In the genomic region with DNA sequence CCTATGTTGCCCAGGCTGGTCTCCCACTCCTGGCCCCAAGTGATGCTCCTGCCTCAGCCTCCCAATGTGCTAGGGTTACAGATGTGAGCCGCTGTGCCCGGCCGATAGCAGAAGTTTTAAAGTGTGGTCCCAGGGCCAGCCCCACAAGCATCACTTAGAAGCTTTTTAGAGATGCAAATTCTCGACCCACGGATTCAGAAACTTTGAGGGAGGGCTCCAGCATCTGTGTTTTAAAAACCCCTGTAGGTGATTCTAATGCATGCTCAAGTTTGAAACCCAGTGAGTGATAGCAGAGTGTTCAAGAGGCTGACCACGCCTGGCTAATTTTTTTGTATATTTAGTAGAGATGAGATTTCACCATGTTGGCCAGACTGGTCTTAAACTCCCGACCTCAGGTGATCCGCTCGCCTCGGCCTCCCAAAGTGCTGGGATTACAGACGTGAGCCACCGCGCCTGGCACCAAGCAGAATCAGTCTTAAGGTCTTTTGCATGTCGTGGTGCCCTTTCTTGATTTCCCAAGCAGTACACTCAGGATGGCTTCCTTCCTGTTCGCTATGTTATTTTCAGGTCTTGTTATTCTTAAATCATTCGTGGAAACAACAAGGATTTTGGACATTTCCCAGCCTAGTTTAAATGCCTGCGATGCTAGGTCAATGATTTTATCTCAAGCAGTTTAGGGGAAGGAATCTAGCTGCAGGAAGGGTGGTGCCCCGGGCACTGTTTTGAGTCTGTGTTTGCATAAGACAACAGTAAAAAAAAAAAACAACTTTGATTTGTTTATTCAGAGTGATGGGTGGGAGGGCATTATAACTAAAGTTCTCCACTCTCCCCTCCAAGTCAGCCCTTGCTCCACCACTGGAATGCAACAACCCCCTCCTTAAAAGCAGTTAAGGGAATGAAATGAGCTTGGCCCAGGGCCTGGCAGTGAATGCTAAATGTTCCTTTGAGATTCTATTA, we compare ENCODE assay signal across 10 cellular contexts. TPM values are rescaled to one million over a fixed set of nuclear protein-coding genes. Genes with fewer than 3 reads are reported as not detected.
DNase-seq lines count a peak whose midpoint lies in the region; ATAC-seq, FAIRE-seq and TF ChIP-seq lines count a peak whose summit lies in the region.
"Had no signal": no experiment of that assay in that cellular context is flagged by ENCODE, and none has a peak within 500 bp of the region (broad histone marks: within the 10 kb centered on the region; RNA-seq: fewer than 3 reads in every experiment).

No MANE protein-coding gene starts in this region.

- no peaks in the 10 kb centered on the region for H3K9me3 Mint-ChIP-seq in activated CD8-positive, alpha-beta memory T cell treated with anti-CD3 and anti-CD28 coated beads, Interleukin-2, amount 10 ng/mL, durations not matched to agents 7 days and 5 days (ENCODE audit: low read depth)
- no peaks in the 10 kb centered on the region for H3K9me3 Mint-ChIP-seq in type B pancreatic cell

- H3K27ac ChIP-seq in left lung = peak overlapping the region; percentile 85 to 88

- no peaks in the 10 kb centered on the region for H3K9me3 ChIP-seq in left lung

- intact Hi-C loops in left lung (cut with DNase I) = no loop called here

- no peaks in the 10 kb centered on the region for H3K27me3 ChIP-seq in left lung

- H3K36me3 ChIP-seq in left lung = no peaks in the 10 kb centered on the region

- ATAC-seq in activated CD8-positive, alpha-beta memory T cell treated with anti-CD3 and anti-CD28 coated beads, Interleukin-2, amount 10 ng/mL, durations not matched to agents 7 days and 5 days = no peak
- ATAC-seq in left lung = peak; percentile 81
- no peak for ATAC-seq in GM21381 (IDR thresholded peaks at IDR 0.05; ENCODE audit: unreplicated experiment)
- ATAC-seq in HG03039 (IDR thresholded peaks at IDR 0.05; ENCODE audit: unreplicated experiment) = no peak

- CTCF ChIA-PET in activated CD8-positive, alpha-beta memory T cell treated with anti-CD3 and anti-CD28 coated beads, Interleukin-2, amount 10 ng/mL, durations not matched to agents 7 days and 5 days (lab: Charles Lee) = no interaction called here

- no peak for TF ChIP-seq POLR2A in GM12892 (IDR thresholded peaks at IDR 0.05; ENCODE audit: low read depth, low read length)

- H3K27ac Mint-ChIP-seq in activated CD8-positive, alpha-beta memory T cell treated with anti-CD3 and anti-CD28 coated beads, Interleukin-2, amount 10 ng/mL, durations not matched to agents 7 days and 5 days = peak overlapping the region; percentile 28
- peak overlapping the region; percentile 67 for H3K27ac Mint-ChIP-seq in type B pancreatic cell

- H3K36me3 Mint-ChIP-seq in activated CD8-positive, alpha-beta memory T cell treated with anti-CD3 and anti-CD28 coated beads, Interleukin-2, amount 10 ng/mL, durations not matched to agents 7 days and 5 days = no peaks in the 10 kb centered on the region
- no peaks in the 10 kb centered on the region for H3K36me3 Mint-ChIP-seq in type B pancreatic cell

- TF ChIP-seq CTCF in left lung (IDR thresholded peaks at IDR 0.05) (no peak), type B pancreatic cell (conservative IDR thresholded peaks at IDR 0.05) (no peak)

- no peaks in the 10 kb centered on the region for H3K27me3 Mint-ChIP-seq in activated CD8-positive, alpha-beta memory T cell treated with anti-CD3 and anti-CD28 coated beads, Interleukin-2, amount 10 ng/mL, durations not matched to agents 7 days and 5 days
- H3K27me3 Mint-ChIP-seq in type B pancreatic cell = no peaks in the 10 kb centered on the region

- DNase-seq in activated CD8-positive, alpha-beta memory T cell treated with anti-CD3 and anti-CD28 coated beads, Interleukin-2, amount 10 ng/mL, durations not matched to agents 7 days and 5 days = no peak
- DNase-seq in activated CD8-positive, alpha-beta memory T cell treated with anti-CD3 and anti-CD28 coated beads for 24 hours = no peak
- DNase-seq in astrocyte of the hippocampus (ENCODE audit: low read depth, low spot score) (peak; percentile 84), left lung (peak in 1 of 2 donors; percentile 52), type B pancreatic cell (ENCODE audit: extremely low spot score, unreplicated experiment) (no peak), GM12892 (ENCODE audit: insufficient read length) (no peak)
- DNase-seq: Calu3, cerebellar nuclear complex had no signal

- H3K4me1 Mint-ChIP-seq in activated CD8-positive, alpha-beta memory T cell treated with anti-CD3 and anti-CD28 coated beads, Interleukin-2, amount 10 ng/mL, durations not matched to agents 7 days and 5 days = peaks cover 28% of the 10 kb centered on the region
- peaks cover 15% of the 10 kb centered on the region for H3K4me1 Mint-ChIP-seq in type B pancreatic cell (ENCODE audit: unreplicated experiment)

- FAIRE-seq in GM12892 (lab: Jason Lieb, UNC) = no peak

- H3K4me3 Mint-ChIP-seq in activated CD8-positive, alpha-beta memory T cell treated with anti-CD3 and anti-CD28 coated beads, Interleukin-2, amount 10 ng/mL, durations not matched to agents 7 days and 5 days = no peak overlapping the region
- no peak overlapping the region for H3K4me3 Mint-ChIP-seq in type B pancreatic cell

- H3K4me1 ChIP-seq in left lung = peaks cover 15 to 68% of the 10 kb centered on the region in 2 donors

- H3K4me3 ChIP-seq in left lung = no peak overlapping the region

RNA-seq across cellular contexts. Expression of gene RILPL2, which starts 9.2 kb away (rescaled TPM):
- 10 to 100 TPM in 1 of 2 experiments, 1 to 10 TPM in 1; 6.3 to 11.3 TPM for total RNA-seq in activated CD8-positive, alpha-beta memory T cell treated with anti-CD3 and anti-CD28 coated beads, Interleukin-2, amount 10 ng/mL, durations not matched to agents 7 days and 5 days
- total RNA-seq in left lung = 10 to 100 TPM in 1 of 2 donors, 1 to 10 TPM in 1; 8.9 to 14.0 TPM
- 1.00 and 1.4 TPM in 2 replicates for total RNA-seq in type B pancreatic cell (ENCODE audit: low replicate concordance)
- 13.6 TPM for polyA plus RNA-seq in GM12892 (2012; ENCODE audit: missing spikeins)

RNA-seq across cellular contexts. Expression of gene SNRNP35, which starts 12.3 kb away (rescaled TPM):
- total RNA-seq in activated CD8-positive, alpha-beta memory T cell treated with anti-CD3 and anti-CD28 coated beads, Interleukin-2, amount 10 ng/mL, durations not matched to agents 7 days and 5 days = 10 to 100 TPM; 31.0 to 32.1 TPM
- total RNA-seq in left lung = 10 to 100 TPM; 22.6 to 24.5 TPM
- total RNA-seq in type B pancreatic cell (ENCODE audit: low replicate concordance) = 22.1 and 22.9 TPM in 2 replicates
- polyA plus RNA-seq in GM12892 (2012; ENCODE audit: missing spikeins) = 27.1 TPM
